Comparison of ENCODE assay signal across 8 cellular contexts in genomic region chr5:956941-957729, GRCh38. TPM values are rescaled to one million over a fixed set of nuclear protein-coding genes. Genes with fewer than 3 reads are reported as not detected.
DNase-seq lines count a peak whose midpoint lies in the region; ATAC-seq and TF ChIP-seq lines count a peak whose summit lies in the region.

No MANE protein-coding gene starts in this region.

- no peak overlapping the region for H3K4me3 ChIP-seq in BLaER1
- H3K4me3 ChIP-seq in sigmoid colon, result no peak overlapping the region

- TF ChIP-seq CTCF in activated CD8-positive, alpha-beta T cell treated with anti-CD3 and anti-CD28 coated beads for 36 hours (IDR thresholded peaks at IDR 0.05), result no peak
- peak in 1 of 4 experiments; percentile 15 for TF ChIP-seq CTCF in sigmoid colon (IDR thresholded peaks at IDR 0.05)

- DNase-seq in GM19240 (ENCODE audit: insufficient read length, low spot score) (peak; percentile 25), foreskin melanocyte (peak; percentile 85), sigmoid colon (no peak), HuH-7 (ENCODE audit: low spot score) (no peak), NCI-H187 (lab: John Stamatoyannopoulos, UW) (no peak)
- peak; percentile 89 for DNase-seq in activated CD8-positive, alpha-beta T cell treated with anti-CD3 and anti-CD28 coated beads for 36 hours

- POLR2A ChIA-PET in activated CD8-positive, alpha-beta T cell treated with anti-CD3 and anti-CD28 coated beads for 36 hours (lab: Charles Lee), result interaction anchor here (1.0 to 1.2 kb wide), 2 partner anchors 9 to 11 kb away, joined by 3 to 6 read pairs; no protein-coding TSS in a partner anchor

- H3K27me3 Mint-ChIP-seq in activated CD8-positive, alpha-beta T cell treated with anti-CD3 and anti-CD28 coated beads for 36 hours, result peaks cover 29% of the 10 kb centered on the region

- no peaks in the 10 kb centered on the region for H3K36me3 ChIP-seq in BLaER1
- H3K36me3 ChIP-seq in sigmoid colon, result no peaks in the 10 kb centered on the region

- ATAC-seq in HG03439 (IDR thresholded peaks at IDR 0.05; ENCODE audit: unreplicated experiment), result peak; percentile 59
- peak; percentile 87 for ATAC-seq in activated CD8-positive, alpha-beta T cell treated with anti-CD3 and anti-CD28 coated beads for 36 hours

- no peaks in the 10 kb centered on the region for H3K9me3 Mint-ChIP-seq in activated CD8-positive, alpha-beta T cell treated with anti-CD3 and anti-CD28 coated beads for 36 hours

- peaks cover 20% of the 10 kb centered on the region; the same call in 1 of the 2 replicates for H4K20me1 ChIP-seq in BLaER1

- peaks cover 30% of the 10 kb centered on the region for H3K4me1 Mint-ChIP-seq in activated CD8-positive, alpha-beta T cell treated with anti-CD3 and anti-CD28 coated beads for 36 hours (ENCODE audit: low read depth)

- TF ChIP-seq EP300 in sigmoid colon (IDR thresholded peaks at IDR 0.05), result no peak

- peaks cover 67% of the 10 kb centered on the region for H3K27me3 ChIP-seq in BLaER1
- no peaks in the 10 kb centered on the region for H3K27me3 ChIP-seq in sigmoid colon

- intact Hi-C loops in activated CD8-positive, alpha-beta T cell treated with anti-CD3 and anti-CD28 coated beads for 36 hours (cut with micrococcal nuclease), result no loop called here
- intact Hi-C loops in sigmoid colon (cut with DNase I), result no loop called here

- WGBS in sigmoid colon, 2 donors, result 45 to 62% methylated on average over 25 of the region's 25 CpGs

- no peaks in the 10 kb centered on the region for H3K36me3 Mint-ChIP-seq in activated CD8-positive, alpha-beta T cell treated with anti-CD3 and anti-CD28 coated beads for 36 hours (ENCODE audit: low read depth)

- CTCF ChIA-PET in activated CD8-positive, alpha-beta T cell treated with anti-CD3 and anti-CD28 coated beads for 36 hours (lab: Charles Lee), result interaction anchor here (0.7 to 1.6 kb wide), 6 partner anchors 11 to 181 kb away, joined by 3 to 7 read pairs (median 3); partner anchors contain the start of gene NKD2

- peak overlapping the region; percentile 99 for H3K4me2 ChIP-seq in BLaER1

- peak overlapping the region; percentile 68 for H3K27ac Mint-ChIP-seq in activated CD8-positive, alpha-beta T cell treated with anti-CD3 and anti-CD28 coated beads for 36 hours

- TF ChIP-seq POLR2A in sigmoid colon (IDR thresholded peaks at IDR 0.05), result no peak

- no peaks in the 10 kb centered on the region for H3K9me3 ChIP-seq in BLaER1
- H3K9me3 ChIP-seq in sigmoid colon, result no peaks in the 10 kb centered on the region

- no peak overlapping the region for H3K27ac ChIP-seq in BLaER1
- H3K27ac ChIP-seq in sigmoid colon, result peak overlapping the region; percentile 50 to 64 (median 60)

- peaks cover 73% of the 10 kb centered on the region for H3K4me1 ChIP-seq in BLaER1
- peaks cover 0 to 34% (median 24%) of the 10 kb centered on the region in 4 donors for H3K4me1 ChIP-seq in sigmoid colon

- H3K9ac ChIP-seq in BLaER1, result no peak overlapping the region

- H3K4me3 Mint-ChIP-seq in activated CD8-positive, alpha-beta T cell treated with anti-CD3 and anti-CD28 coated beads for 36 hours, result peak overlapping the region; percentile 8

RNA-seq across cellular contexts. Expression of gene NKD2, which starts 51.5 kb away (rescaled TPM):
- total RNA-seq in activated CD8-positive, alpha-beta T cell treated with anti-CD3 and anti-CD28 coated beads for 36 hours, result 1 to 10 TPM; 1.5 to 2.3 TPM
- 1 to 10 TPM in 3 of 4 donors, under 1 TPM in 1; 0.71 to 4.4 (median 2.0) TPM for total RNA-seq in sigmoid colon
- polyA plus RNA-seq in sigmoid colon, result 1 to 10 TPM in 2 of 3 donors, under 1 TPM in 1; 0.60 to 4.0 (median 1.8) TPM

Comparison
In these comparisons a context has a peak if more than half of its experiments do, and no peak if none do; other contexts are left out.
1. DNase-seq: peak in GM19240 (single experiment), activated CD8-positive, alpha-beta T cell treated with anti-CD3 and anti-CD28 coated beads for 36 hours (single experiment) and foreskin melanocyte (single experiment); none in sigmoid colon (single experiment), HuH-7 (single experiment) and NCI-H187 (0 of 2).